In genomic region chr22:21725956-21726649, GRCh38 we compare ENCODE assay signal across 16 cellular contexts. TPM values are rescaled to one million over a fixed set of nuclear protein-coding genes. Genes with fewer than 3 reads are reported as not detected.
DNase-seq lines count a peak whose midpoint lies in the region; ATAC-seq lines count a peak whose summit lies in the region.
"Had no signal": no experiment of that assay in that cellular context is flagged by ENCODE, and none has a peak within 500 bp of the region (broad histone marks: within the 10 kb centered on the region; RNA-seq: fewer than 3 reads in every experiment).

No MANE protein-coding gene starts in this region.

- no peaks in the 10 kb centered on the region for H3K9me3 ChIP-seq in NT2/D1 (ENCODE audit: insufficient read depth, low read length)

- no peaks in the 10 kb centered on the region for H3K9me3 Mint-ChIP-seq in effector memory CD8-positive, alpha-beta T cell
- no peaks in the 10 kb centered on the region for H3K9me3 Mint-ChIP-seq in stimulated activated effector memory CD8-positive, alpha-beta T cell treated with anti-CD3 and anti-CD28 coated beads, Interleukin-12 subunit alpha, Interleukin-12 subunit beta, amount 100 ng/mL, for 72 hours
- H3K9me3 Mint-ChIP-seq: CD4-positive, alpha-beta T cell had no signal

- H3K4me1 Mint-ChIP-seq in effector memory CD8-positive, alpha-beta T cell (ENCODE audit: low read depth in 2 of 2) = peaks cover 17 to 27% of the 10 kb centered on the region in 2 donors
- peaks cover 16% of the 10 kb centered on the region for H3K4me1 Mint-ChIP-seq in stimulated activated effector memory CD8-positive, alpha-beta T cell treated with anti-CD3 and anti-CD28 coated beads, Interleukin-12 subunit alpha, Interleukin-12 subunit beta, amount 100 ng/mL, for 72 hours

- no peak overlapping the region for H3K4me3 ChIP-seq in NT2/D1 (ENCODE audit: insufficient read length, low read depth)
- H3K4me3 ChIP-seq: GM12878 had no signal

- peaks cover 9% of the 10 kb centered on the region for H3K4me1 ChIP-seq in NT2/D1 (ENCODE audit: insufficient read depth, insufficient read length)

- peak overlapping the region; percentile 56 for H3K4me3 Mint-ChIP-seq in effector memory CD8-positive, alpha-beta T cell
- no peak overlapping the region for H3K4me3 Mint-ChIP-seq in stimulated activated effector memory CD8-positive, alpha-beta T cell treated with anti-CD3 and anti-CD28 coated beads, Interleukin-12 subunit alpha, Interleukin-12 subunit beta, amount 100 ng/mL, for 72 hours
- H3K4me3 Mint-ChIP-seq: B cell; CD4-positive, alpha-beta T cell had no signal

- H3K9ac ChIP-seq in NT2/D1 (ENCODE audit: insufficient read length, low read depth) = peak overlapping the region; percentile 10

- intact Hi-C loops in Right ventricle myocardium superior (cut with DNase I) (no loop called here), left ventricle myocardium superior (cut with micrococcal nuclease) (no loop called here)

- no peaks in the 10 kb centered on the region for H3K27me3 Mint-ChIP-seq in effector memory CD8-positive, alpha-beta T cell
- H3K27me3 Mint-ChIP-seq: B cell; CD4-positive, alpha-beta T cell had no signal

- ATAC-seq in Right ventricle myocardium superior (ENCODE audit: poor library complexity) (no peak), left ventricle myocardium superior (no peak), HG03095 (IDR thresholded peaks at IDR 0.05; ENCODE audit: unreplicated experiment) (no peak)
- ATAC-seq in effector memory CD8-positive, alpha-beta T cell (replicated peaks) = no peak
- no peak for ATAC-seq in stimulated activated effector memory CD8-positive, alpha-beta T cell treated with anti-CD3 and anti-CD28 coated beads, Interleukin-12 subunit alpha, Interleukin-12 subunit beta, amount 100 ng/mL, for 72 hours

- H3K36me3 Mint-ChIP-seq in effector memory CD8-positive, alpha-beta T cell (ENCODE audit: insufficient read depth) = peaks cover 27% of the 10 kb centered on the region
- no peaks in the 10 kb centered on the region for H3K36me3 Mint-ChIP-seq in stimulated activated effector memory CD8-positive, alpha-beta T cell treated with anti-CD3 and anti-CD28 coated beads, Interleukin-12 subunit alpha, Interleukin-12 subunit beta, amount 100 ng/mL, for 72 hours

- H3K27ac Mint-ChIP-seq in effector memory CD8-positive, alpha-beta T cell = peak overlapping the region in 1 of 2 donors; percentile 79
- H3K27ac Mint-ChIP-seq in stimulated activated effector memory CD8-positive, alpha-beta T cell treated with anti-CD3 and anti-CD28 coated beads, Interleukin-12 subunit alpha, Interleukin-12 subunit beta, amount 100 ng/mL, for 72 hours = peak overlapping the region; percentile 79
- H3K27ac Mint-ChIP-seq: CD4-positive, alpha-beta T cell had no signal

- H3K27me3 ChIP-seq in NT2/D1 (ENCODE audit: insufficient read depth, insufficient read length) = no peaks in the 10 kb centered on the region

- H3K36me3 ChIP-seq in NT2/D1 (ENCODE audit: insufficient read depth, insufficient read length, low read length) = no peaks in the 10 kb centered on the region

- DNase-seq in Right ventricle myocardium superior (peak; percentile 22), left ventricle myocardium superior (no peak), NT2/D1 (ENCODE audit: low read depth, low spot score) (no peak), SHP77 treated with DMSO at 0.1 percent for 48 hours (lab: John Stamatoyannopoulos, UW) (no peak), SKM-1 treated with dmso at 0.1 percent for 144 hours (lab: John Stamatoyannopoulos, UW; ENCODE audit: unreplicated experiment) (no peak)
- no peak for DNase-seq in effector memory CD8-positive, alpha-beta T cell
- DNase-seq in stimulated activated effector memory CD8-positive, alpha-beta T cell treated with anti-CD3 and anti-CD28 coated beads, Interleukin-12 subunit alpha, Interleukin-12 subunit beta, amount 100 ng/mL, for 72 hours (ENCODE audit: low spot score in 2 of 2) = no peak
- DNase-seq: GOT3, KG1, NCI-H1436, NCI-H2081 treated with DMSO at 0.1 percent for 48 hours, NCI-H446 treated with DMSO at 0.1 percent for 48 hours had no signal

RNA-seq across cellular contexts. Expression of gene YPEL1, which starts 9.5 kb away (rescaled TPM):
- total RNA-seq in Right ventricle myocardium superior = 3.1 TPM
- total RNA-seq in left ventricle myocardium superior = 3.2 TPM
